ENCODE assay signal across 21 cellular contexts in the genomic region with DNA sequence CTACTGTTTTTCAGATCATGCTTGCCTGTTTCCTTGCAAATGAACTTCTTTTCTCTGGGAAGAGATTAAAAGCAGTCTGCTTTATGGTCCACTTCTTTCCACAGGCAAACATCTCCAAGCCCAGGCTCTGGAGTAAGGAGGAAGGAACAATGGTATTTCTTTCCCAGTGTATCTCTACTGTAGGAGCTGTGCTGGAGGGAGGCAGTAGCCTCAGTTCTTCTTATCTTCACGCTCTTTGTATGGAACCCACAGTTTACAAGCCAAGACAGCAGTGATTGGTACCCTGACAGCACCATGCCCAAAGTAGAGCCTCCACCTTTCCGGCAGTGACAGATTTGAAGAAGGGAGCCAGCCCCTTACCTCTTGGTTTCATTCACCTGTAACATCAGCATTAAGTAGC. TPM values are rescaled to one million over a fixed set of nuclear protein-coding genes. Genes with fewer than 3 reads are reported as not detected.
DNase-seq lines count a peak whose midpoint lies in the region; ATAC-seq and TF ChIP-seq lines count a peak whose summit lies in the region.
"Had no signal": no experiment of that assay in that cellular context is flagged by ENCODE, and none has a peak within 500 bp of the region (broad histone marks: within the 10 kb centered on the region; RNA-seq: fewer than 3 reads in every experiment).

No MANE protein-coding gene starts in this region.

- no TSS peak for BruUV-seq in Calu3 (replicated peaks; lab: Mats Ljungman, UMichigan)

- H3K36me3 ChIP-seq in SK-N-MC (ENCODE audit: insufficient read depth, low read length) (peaks cover 19% of the 10 kb centered on the region), mucosa of descending colon (ENCODE audit: low read depth) (no peaks in the 10 kb centered on the region), ovary (no peaks in the 10 kb centered on the region)

- no peaks in the 10 kb centered on the region for H3K4me1 ChIP-seq in mucosa of descending colon (ENCODE audit: low read depth)
- no peaks in the 10 kb centered on the region for H3K4me1 ChIP-seq in ovary (ENCODE audit: insufficient read depth)
- H3K4me1 ChIP-seq: ascending aorta had no signal

- H3K4me3 ChIP-seq in SK-N-MC, result no peak overlapping the region
- H3K4me3 ChIP-seq in mucosa of descending colon, result no peak overlapping the region
- H3K4me3 ChIP-seq in ovary, result no peak overlapping the region
- H3K4me3 ChIP-seq: ascending aorta, tibial artery had no signal

- ATAC-seq in GM21825 (IDR thresholded peaks at IDR 0.05; ENCODE audit: unreplicated experiment) (peak; percentile 12), mucosa of descending colon (peak; percentile 59), HG03159 (IDR thresholded peaks at IDR 0.05; ENCODE audit: unreplicated experiment) (no peak)
- ATAC-seq: activated naive CD4-positive, alpha-beta T cell treated with anti-CD3 and anti-CD28 coated beads, Interleukin-2, amount 50 U/mL, for 72 hours had no signal

- no peaks in the 10 kb centered on the region for H3K27me3 Mint-ChIP-seq in Calu3 (ENCODE audit: unreplicated experiment)

- no peak for TF ChIP-seq POLR2A in ovary (IDR thresholded peaks at IDR 0.05)

- intact Hi-C loops in Calu3 (cut with micrococcal nuclease; ENCODE audit: unreplicated experiment), result no loop called here
- intact Hi-C loops in mucosa of descending colon (cut with DNase I, micrococcal nuclease), result no loop called here
- intact Hi-C loops in ovary (cut with DNase I), result no loop called here

- no peak overlapping the region for H3K9ac ChIP-seq in SK-N-MC (ENCODE audit: insufficient read length)

- in situ Hi-C loops in ACHN (cut with HindIII; ENCODE audit: low pct_ligation_motif_present, low pct_unique_long_range_greater_than_20kb, low sequenced_read_pairs), result no loop called here

- WGBS in ovary, 3 donors, result 95 to 100% (median 99%) methylated on average over 2 of the region's 2 CpGs

- H3K27ac ChIP-seq in SK-N-MC (peak overlapping the region; percentile 40), ovary (no peak overlapping the region)
- H3K27ac ChIP-seq: ascending aorta, tibial artery had no signal

- H3K4me1 Mint-ChIP-seq in Calu3 (ENCODE audit: low read depth, unreplicated experiment), result peaks cover 20% of the 10 kb centered on the region

- TF ChIP-seq EP300 in ovary (IDR thresholded peaks at IDR 0.05), result no peak

- H3K9me3 Mint-ChIP-seq in Calu3 (ENCODE audit: low read depth, unreplicated experiment), result peaks cover 6% of the 10 kb centered on the region

- H3K27ac Mint-ChIP-seq in Calu3 (ENCODE audit: unreplicated experiment), result peak overlapping the region; percentile 44
- H3K27ac Mint-ChIP-seq: mesothelial cell of epicardium; nephron; T-helper 2 cell treated with Interferon-gamma antibody and Interleukin-4, amounts not matched to agents 5 μg/mL and 100 μg/mL, for 36 hours had no signal

- H3K9me3 ChIP-seq in SK-N-MC (ENCODE audit: low read depth, low read length) (peaks cover 7% of the 10 kb centered on the region; the same call in 1 of the 2 replicates), mucosa of descending colon (peaks cover 4% of the 10 kb centered on the region), ovary (peaks cover 0 to 5% of the 10 kb centered on the region in 2 donors)
- H3K9me3 ChIP-seq: ascending aorta had no signal

- H3K4me3 Mint-ChIP-seq in Calu3 (ENCODE audit: low read depth, unreplicated experiment), result peak overlapping the region; percentile 17
- H3K4me3 Mint-ChIP-seq: mesothelial cell of epicardium; nephron; T-helper 2 cell treated with Interferon-gamma antibody and Interleukin-4, amounts not matched to agents 5 μg/mL and 100 μg/mL, for 36 hours had no signal

- H3K27me3 ChIP-seq in ovary, result no peaks in the 10 kb centered on the region
- H3K27me3 ChIP-seq: ascending aorta, tibial artery had no signal

- no peaks in the 10 kb centered on the region for H3K36me3 Mint-ChIP-seq in Calu3 (ENCODE audit: insufficient read depth, unreplicated experiment)

- DNase-seq in Calu3 (no peak), SK-N-MC (ENCODE audit: low read depth, low spot score) (no peak), mucosa of descending colon (no peak), ovary (no peak), GM19240 (ENCODE audit: insufficient read length, low spot score) (no peak), ACHN (no peak)
- DNase-seq: activated CD4-positive, CD25-positive, alpha-beta regulatory T cell treated with anti-CD3 and anti-CD28 coated beads, Interleukin-2, amount 50 U/mL, for 72 hours; activated T-cell treated with anti-CD3 and anti-CD28 coated beads, Interleukin-2, amount 50 U/mL, for 48 hours; left cardiac atrium; NCI-H1092; NCI-H2029 treated with DMSO at 0.1 percent for 48 hours; NK-92 treated with Interleukin-12 subunit alpha and Interleukin-12 subunit beta, amount 100 ng/mL, for 24 hours; stimulated activated naive CD4-positive, alpha-beta T cell; tibial artery had no signal

- CTCF ChIA-PET in Calu3 (lab: Charles Lee), result no interaction called here

- TF ChIP-seq CTCF in Calu3 (IDR thresholded peaks at IDR 0.05; ENCODE audit: unreplicated experiment) (no peak), mucosa of descending colon (IDR thresholded peaks at IDR 0.05) (no peak), ovary (IDR thresholded peaks at IDR 0.05) (no peak)

RNA-seq across cellular contexts. Expression of a gene that starts 35.2 kb away (rescaled TPM):
- total RNA-seq in Calu3 (2022) (37.8 and 40.8 TPM in 2 replicates), mucosa of descending colon (10 to 100 TPM; 28.3 to 45.5 (median 33.2) TPM), ovary (10 to 100 TPM; 18.6 to 30.9 (median 23.9) TPM)
- polyA plus RNA-seq in ovary, result 10 to 100 TPM; 10.9 to 11.1 TPM
